16 cellular contexts compared by ENCODE assay signal in genomic region chr17:31158741-31159377, GRCh38.
A peak's percentile ranks its signal among the peaks of the same experiment; 100 is the strongest.
DNase-seq lines count a peak whose midpoint lies in the region; ATAC-seq and TF ChIP-seq lines count a peak whose summit lies in the region.
"Had no signal": no experiment of that assay in that cellular context is flagged by ENCODE, and none has a peak within 500 bp of the region (broad histone marks: within the 10 kb centered on the region; RNA-seq: fewer than 3 reads in every experiment).

No MANE protein-coding gene starts in this region.

- H3K14ac ChIP-seq in IMR-90 (replicated peaks; ENCODE audit: low read depth, low read length), result no peak overlapping the region

- WGBS in IMR-90 (ENCODE audit: extremely low coverage in 2 of 2, insufficient read length in 1 of 2), 2 experiments, result no CpG with 5 or more reads among the region's 1 CpG

- no peak for TF ChIP-seq CTCF in CD8-positive, alpha-beta T cell (IDR thresholded peaks at IDR 0.05)
- TF ChIP-seq CTCF in IMR-90 (conservative IDR thresholded peaks at IDR 0.05; ENCODE audit: low read depth, low read length), result no peak

- H3K4me3 ChIP-seq in CD8-positive, alpha-beta T cell (ENCODE audit: low read depth, low read length), result peak overlapping the region; percentile 54
- H3K4me3 ChIP-seq in IMR-90 (ENCODE audit: insufficient read depth, low read depth, low read length), result no peak overlapping the region
- H3K4me3 ChIP-seq: smooth muscle cell had no signal

- intact Hi-C loops in CD8-positive, alpha-beta T cell (cut with DNase I, micrococcal nuclease), result no loop called here
- intact Hi-C loops in IMR-90 (cut with micrococcal nuclease), result no loop called here

- no peaks in the 10 kb centered on the region; the same call in 1 of the 2 replicates for H4K20me1 ChIP-seq in IMR-90 (ENCODE audit: insufficient read depth, low read length)

- no TSS peak for BruUV-seq in IMR-90 (replicated peaks; lab: Mats Ljungman, UMichigan)

- no peak overlapping the region for H4K91ac ChIP-seq in IMR-90 (ENCODE audit: insufficient read depth, low read depth, low read length)

- H4K5ac ChIP-seq in IMR-90 (ENCODE audit: low read depth, low read length), result no peak overlapping the region

- peaks cover 2% of the 10 kb centered on the region; the same call in 1 of the 2 replicates for H3K9me1 ChIP-seq in IMR-90 (ENCODE audit: insufficient read depth, low read length)

- H2BK20ac ChIP-seq in IMR-90 (ENCODE audit: low read depth, low read length), result no peak overlapping the region

- no peak overlapping the region for H3K18ac ChIP-seq in IMR-90 (ENCODE audit: low read depth, low read length)

- H2BK5ac ChIP-seq in IMR-90 (ENCODE audit: low read depth, low read length, poor library complexity, severe bottlenecking), result peak overlapping the region; percentile 65

- no peaks in the 10 kb centered on the region for H3K9me3 ChIP-seq in CD8-positive, alpha-beta T cell (ENCODE audit: low read length)
- H3K9me3 ChIP-seq in IMR-90 (ENCODE audit: control insufficient read depth, insufficient read depth, low read length), result no peaks in the 10 kb centered on the region

- TF ChIP-seq POLR2A in IMR-90 (IDR thresholded peaks at IDR 0.05; ENCODE audit: low read depth, low read length), result no peak

- H2AK5ac ChIP-seq in IMR-90 (ENCODE audit: low read depth, low read length), result no peak overlapping the region

- peak overlapping the region; percentile 76 for H3K4me3 Mint-ChIP-seq in CD8-positive, alpha-beta T cell
- H3K4me3 Mint-ChIP-seq in activated naive CD8-positive, alpha-beta T cell treated with anti-CD3 and anti-CD28 coated beads, Interleukin-2, amount 10 ng/mL, durations not matched to agents 7 days and 5 days, result peak overlapping the region; percentile 85
- H3K4me3 Mint-ChIP-seq in naive B cell, result peak overlapping the region in 7 of 8 donors; percentile 2 to 82 (median 66)

- no peak overlapping the region for H2BK120ac ChIP-seq in IMR-90 (ENCODE audit: low read depth, low read length)

- POLR2A ChIA-PET in CD8-positive, alpha-beta T cell (lab: Charles Lee), result no interaction called here
- POLR2A ChIA-PET in IMR-90 (lab: Charles Lee; ENCODE audit: unreplicated experiment), result no interaction called here
- POLR2A ChIA-PET in activated naive CD8-positive, alpha-beta T cell treated with anti-CD3 and anti-CD28 coated beads, Interleukin-2, amount 10 ng/mL, durations not matched to agents 7 days and 5 days (lab: Charles Lee), result interaction anchor here (0.6 kb wide), 1 partner anchor 164 kb away, joined by 3 read pairs; no protein-coding TSS in a partner anchor

- H3K9me3 Mint-ChIP-seq in CD8-positive, alpha-beta T cell, result no peaks in the 10 kb centered on the region
- H3K9me3 Mint-ChIP-seq in activated naive CD8-positive, alpha-beta T cell treated with anti-CD3 and anti-CD28 coated beads, Interleukin-2, amount 10 ng/mL, durations not matched to agents 7 days and 5 days, result peaks cover 1% of the 10 kb centered on the region
- no peaks in the 10 kb centered on the region for H3K9me3 Mint-ChIP-seq in naive B cell

- peaks cover 19% of the 10 kb centered on the region for H3K4me1 Mint-ChIP-seq in CD8-positive, alpha-beta T cell (ENCODE audit: low read depth)
- H3K4me1 Mint-ChIP-seq in activated naive CD8-positive, alpha-beta T cell treated with anti-CD3 and anti-CD28 coated beads, Interleukin-2, amount 10 ng/mL, durations not matched to agents 7 days and 5 days, result peaks cover 11% of the 10 kb centered on the region
- peaks cover 0 to 7% (median 1%) of the 10 kb centered on the region in 3 donors for H3K4me1 Mint-ChIP-seq in naive B cell

- no peak overlapping the region for H3K4ac ChIP-seq in IMR-90 (ENCODE audit: low read depth, low read length)

- H2BK15ac ChIP-seq in IMR-90 (ENCODE audit: low read depth, low read length), result no peak overlapping the region

- no peak for TF ChIP-seq RAD21 in IMR-90 (IDR thresholded peaks at IDR 0.05; ENCODE audit: low read length)

- H2AK9ac ChIP-seq in IMR-90 (replicated peaks; ENCODE audit: low read depth, low read length, poor library complexity), result no peak overlapping the region

- H3K56ac ChIP-seq in IMR-90 (ENCODE audit: extremely low read depth, insufficient read depth, low read length), result no peak overlapping the region

- no peaks in the 10 kb centered on the region for H3K36me3 ChIP-seq in CD8-positive, alpha-beta T cell (ENCODE audit: insufficient read depth, low read length)
- peaks cover 8% of the 10 kb centered on the region for H3K36me3 ChIP-seq in IMR-90 (ENCODE audit: control insufficient read depth, insufficient read depth, low read length)

- H3K27me3 ChIP-seq in CD8-positive, alpha-beta T cell (ENCODE audit: insufficient read depth, low read length), result no peaks in the 10 kb centered on the region
- no peaks in the 10 kb centered on the region for H3K27me3 ChIP-seq in IMR-90 (ENCODE audit: control insufficient read depth, insufficient read depth, low read length)

- in situ Hi-C loops in IMR-90 (cut with MboI; ENCODE audit: low sequenced_read_pairs), result no loop called here

- no peak overlapping the region for H3K23ac ChIP-seq in IMR-90 (ENCODE audit: low read depth, low read length)

- CTCF ChIA-PET in CD8-positive, alpha-beta T cell (lab: Charles Lee), result no interaction called here
- CTCF ChIA-PET in IMR-90 (lab: Yijun Ruan, JAX), result no interaction called here

- dilution Hi-C loops in IMR-90 (cut with HindIII; ENCODE audit: low sequenced_read_pairs, unreplicated experiment), result no loop called here

- H3K4me1 ChIP-seq in CD8-positive, alpha-beta T cell (ENCODE audit: insufficient read depth, low read length), result no peaks in the 10 kb centered on the region
- H3K4me1 ChIP-seq in IMR-90 (ENCODE audit: control insufficient read depth, insufficient read depth, low read length), result 0 out of 2 replicates have a peak, but pooled peaks cover 1% of the 10 kb centered on the region

- no peak overlapping the region for H3K9ac ChIP-seq in IMR-90 (ENCODE audit: low read depth, low read length)

- no peak overlapping the region for H4K8ac ChIP-seq in IMR-90 (ENCODE audit: low read depth in 2 of 2, low read length in 2 of 2)

- H3K27me3 Mint-ChIP-seq in CD8-positive, alpha-beta T cell (ENCODE audit: low read depth), result no peaks in the 10 kb centered on the region
- no peaks in the 10 kb centered on the region for H3K27me3 Mint-ChIP-seq in activated naive CD8-positive, alpha-beta T cell treated with anti-CD3 and anti-CD28 coated beads, Interleukin-2, amount 10 ng/mL, durations not matched to agents 7 days and 5 days
- H3K27me3 Mint-ChIP-seq in naive B cell, result no peaks in the 10 kb centered on the region

- H3K27ac Mint-ChIP-seq in CD8-positive, alpha-beta T cell, result peak overlapping the region; percentile 74
- peak overlapping the region; percentile 84 for H3K27ac Mint-ChIP-seq in activated naive CD8-positive, alpha-beta T cell treated with anti-CD3 and anti-CD28 coated beads, Interleukin-2, amount 10 ng/mL, durations not matched to agents 7 days and 5 days
- H3K27ac Mint-ChIP-seq in naive B cell, result peak overlapping the region in 2 of 6 donors; percentile 3 to 56

- peaks cover 8 to 28% of the 10 kb centered on the region in 2 experiments for H3K79me1 ChIP-seq in IMR-90 (ENCODE audit: low read depth in 1 of 2, low read length in 2 of 2)

- peak overlapping the region; percentile 56 for H3K27ac ChIP-seq in CD8-positive, alpha-beta T cell (ENCODE audit: low read depth, low read length)
- H3K27ac ChIP-seq in IMR-90 (ENCODE audit: insufficient read depth, low read length), result no peak overlapping the region

- peak; percentile 83 for ATAC-seq in CD8-positive, alpha-beta T cell
- peak; percentile 47 for ATAC-seq in IMR-90 (ENCODE audit: low read depth)
- ATAC-seq in activated naive CD8-positive, alpha-beta T cell treated with anti-CD3 and anti-CD28 coated beads, Interleukin-2, amount 10 ng/mL, durations not matched to agents 7 days and 5 days (ENCODE audit: low read depth), result peak; percentile 63
- ATAC-seq in naive B cell (ENCODE audit: low read depth in 2 of 2), result no peak
- ATAC-seq in HG02571 (IDR thresholded peaks at IDR 0.05; ENCODE audit: unreplicated experiment), result no peak

- no peak overlapping the region for H2AFZ ChIP-seq in IMR-90 (replicated peaks; ENCODE audit: low read length, poor library complexity)

- DNase-seq in CD8-positive, alpha-beta T cell, result no peak
- DNase-seq in IMR-90, result peak; percentile 9
- DNase-seq in activated naive CD8-positive, alpha-beta T cell treated with anti-CD3 and anti-CD28 coated beads, Interleukin-2, amount 10 ng/mL, durations not matched to agents 7 days and 5 days, result no peak
- DNase-seq in naive B cell, result no peak
- DNase-seq in stimulated activated CD4-positive, alpha-beta T cell treated with anti-CD3 and anti-CD28 coated beads, Interleukin-4, amount 100 ng/mL, for 1 hour, result no peak
- no peak for DNase-seq in NCI-H82 (lab: John Stamatoyannopoulos, UW)
- DNase-seq: activated CD4-positive, CD25-positive, alpha-beta regulatory T cell; activated gamma-delta T cell; central memory CD4-positive, alpha-beta T cell; COR-L47; mammary epithelial cell; NCI-H2227 treated with DMSO at 0.1 percent for 48 hours; occipital lobe; substantia nigra had no signal

- H3K4me2 ChIP-seq in IMR-90 (ENCODE audit: low read depth, low read length), result peak overlapping the region; percentile 86
- H3K4me2 ChIP-seq: smooth muscle cell had no signal

- H3K36me3 Mint-ChIP-seq in CD8-positive, alpha-beta T cell, result peaks cover 12% of the 10 kb centered on the region
- peaks cover 12% of the 10 kb centered on the region for H3K36me3 Mint-ChIP-seq in activated naive CD8-positive, alpha-beta T cell treated with anti-CD3 and anti-CD28 coated beads, Interleukin-2, amount 10 ng/mL, durations not matched to agents 7 days and 5 days
- H3K36me3 Mint-ChIP-seq in naive B cell, result peaks cover 5 to 8% of the 10 kb centered on the region in 2 donors

TF ChIP-seq in IMR-90, 13 proteins besides CTCF, POLR2A, EP300 and RAD21 (continues in another document):
- no peak for TF ChIP-seq NFE2L2 (IDR thresholded peaks at IDR 0.05; ENCODE audit: low read depth, low read length)
- no peak for TF ChIP-seq FOS (IDR thresholded peaks at IDR 0.05; ENCODE audit: low read depth, low read length)
- no peak for TF ChIP-seq CEBPB (IDR thresholded peaks at IDR 0.05; ENCODE audit: low read depth, low read length)
- TF ChIP-seq SMC3 (IDR thresholded peaks at IDR 0.05; ENCODE audit: low read depth, low read length), result no peak
- TF ChIP-seq CHD1 (IDR thresholded peaks at IDR 0.05; ENCODE audit: low read depth, low read length), result no peak
- no peak for TF ChIP-seq BHLHE40 (IDR thresholded peaks at IDR 0.05; ENCODE audit: low read depth, low read length)
- TF ChIP-seq MAZ (IDR thresholded peaks at IDR 0.05; ENCODE audit: borderline replicate concordance, low read depth, low read length), result no peak
- TF ChIP-seq USF2 (IDR thresholded peaks at IDR 0.05; ENCODE audit: low read depth, low read length), result no peak
- TF ChIP-seq MXI1 (IDR thresholded peaks at IDR 0.05; ENCODE audit: borderline replicate concordance, low read depth, low read length), result no peak

Comparison
In these comparisons a context has a peak if more than half of its experiments do, and no peak if none do; other contexts are left out.
1. ATAC-seq: peak in CD8-positive, alpha-beta T cell (single experiment), IMR-90 (single experiment) and activated naive CD8-positive, alpha-beta T cell treated with anti-CD3 and anti-CD28 coated beads, Interleukin-2, amount 10 ng/mL, durations not matched to agents 7 days and 5 days (single experiment); none in naive B cell (0 of 2) and HG02571 (single experiment).
2. Peak in every context shown above with its lines, with median percentiles within 50 percentile points of each other: H3K4me3 Mint-ChIP-seq.